ENCODE assay signal across 9 cellular contexts in the genomic region with DNA sequence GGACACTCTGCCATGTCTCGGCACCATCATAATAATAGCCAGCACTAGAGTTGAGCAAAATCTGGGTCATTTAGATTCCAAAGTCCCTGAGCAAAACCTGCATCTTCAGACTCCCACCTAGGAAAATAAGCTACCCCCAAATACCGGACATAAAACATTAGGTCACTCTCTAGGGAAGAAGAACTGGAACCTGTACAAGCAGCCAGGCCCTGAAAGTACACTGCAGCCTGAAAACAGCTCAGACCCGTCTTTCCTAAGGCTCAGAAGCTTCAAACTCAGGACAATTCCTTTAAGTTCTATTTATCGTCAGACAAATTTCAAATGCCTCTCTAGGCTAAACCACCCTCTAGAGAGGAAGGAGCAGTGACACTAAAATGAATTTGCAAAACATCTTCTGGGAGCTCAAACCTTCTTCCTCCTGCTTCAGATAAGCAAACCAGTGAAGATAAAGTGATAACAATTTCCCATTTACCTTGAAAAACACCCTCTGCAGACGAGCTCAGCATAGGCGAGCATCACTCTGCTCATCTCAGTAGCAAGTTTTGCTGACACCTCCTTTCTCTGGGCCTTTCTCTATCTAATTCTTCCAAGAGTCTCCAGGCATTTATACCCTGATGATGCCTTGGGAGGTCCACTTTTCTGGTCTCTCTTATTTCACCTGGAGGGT. TPM values are rescaled to one million over a fixed set of nuclear protein-coding genes. Genes with fewer than 3 reads are reported as not detected.
DNase-seq lines count a peak whose midpoint lies in the region; ATAC-seq and TF ChIP-seq lines count a peak whose summit lies in the region.
"Had no signal": no experiment of that assay in that cellular context is flagged by ENCODE, and none has a peak within 500 bp of the region (broad histone marks: within the 10 kb centered on the region; RNA-seq: fewer than 3 reads in every experiment).

No MANE protein-coding gene starts in this region.

- no peaks in the 10 kb centered on the region for H3K9me3 Mint-ChIP-seq in activated naive CD4-positive, alpha-beta T cell treated with anti-CD3 and anti-CD28 coated beads, Interleukin-2, amount 50 U/mL, for 72 hours
- no peaks in the 10 kb centered on the region for H3K9me3 Mint-ChIP-seq in T-helper 2 cell treated with Interferon-gamma antibody and Interleukin-4, amounts not matched to agents 5 μg/mL and 100 μg/mL, for 36 hours

- peak overlapping the region; percentile 70 for H3K4me3 Mint-ChIP-seq in T-helper 2 cell treated with Interferon-gamma antibody and Interleukin-4, amounts not matched to agents 5 μg/mL and 100 μg/mL, for 36 hours

- H3K9me3 ChIP-seq in upper lobe of left lung (no peaks in the 10 kb centered on the region), HAP-1 (no peaks in the 10 kb centered on the region)
- H3K9me3 ChIP-seq: BLaER1 had no signal

- H3K4me3 ChIP-seq in upper lobe of left lung (no peak overlapping the region), HAP-1 (no peak overlapping the region)
- H3K4me3 ChIP-seq: BLaER1 had no signal

- H3K27ac Mint-ChIP-seq in activated naive CD4-positive, alpha-beta T cell treated with anti-CD3 and anti-CD28 coated beads, Interleukin-2, amount 50 U/mL, for 72 hours, result peak overlapping the region; percentile 10 to 82
- peak overlapping the region; percentile 93 for H3K27ac Mint-ChIP-seq in T-helper 2 cell treated with Interferon-gamma antibody and Interleukin-4, amounts not matched to agents 5 μg/mL and 100 μg/mL, for 36 hours

- ATAC-seq in activated naive CD4-positive, alpha-beta T cell treated with anti-CD3 and anti-CD28 coated beads, Interleukin-2, amount 50 U/mL, for 72 hours, result peak in 1 of 2 donors; percentile 15
- peak in 1 of 2 donors; percentile 14 for ATAC-seq in upper lobe of left lung (ENCODE audit: low FRiP score in 2 of 2)
- ATAC-seq in HG02973 (IDR thresholded peaks at IDR 0.05; ENCODE audit: unreplicated experiment), result no peak

- no peak for DNase-seq in activated naive CD4-positive, alpha-beta T cell treated with anti-CD3 and anti-CD28 coated beads, Interleukin-2, amount 50 U/mL, for 72 hours (ENCODE audit: low spot score in 2 of 2)
- no peak for DNase-seq in activated naive CD4-positive, alpha-beta T cell treated with Interleukin-2 at 50 U/mL for 16 hours
- DNase-seq in T-helper 2 cell treated with Interferon-gamma antibody and Interleukin-4, amounts not matched to agents 5 μg/mL and 100 μg/mL, for 36 hours (ENCODE audit: low spot score), result peak; percentile 56
- DNase-seq in iris pigment epithelial cell (ENCODE audit: low read depth), result peak; percentile 26
- DNase-seq in upper lobe of left lung, result no peak
- no peak for DNase-seq in HAP-1 (ENCODE audit: low spot score in 2 of 2)
- no peak for DNase-seq in 8988T

- peaks cover 87% of the 10 kb centered on the region for H3K4me1 Mint-ChIP-seq in T-helper 2 cell treated with Interferon-gamma antibody and Interleukin-4, amounts not matched to agents 5 μg/mL and 100 μg/mL, for 36 hours (ENCODE audit: low read depth)

- no peaks in the 10 kb centered on the region for H3K27me3 Mint-ChIP-seq in T-helper 2 cell treated with Interferon-gamma antibody and Interleukin-4, amounts not matched to agents 5 μg/mL and 100 μg/mL, for 36 hours (ENCODE audit: low read depth)

- 35 to 56% methylated on average over 6 of the region's 6 CpGs for WGBS in upper lobe of left lung, 2 donors

- TF ChIP-seq POLR2A in upper lobe of left lung (IDR thresholded peaks at IDR 0.05), result no peak

- H3K4me1 ChIP-seq in upper lobe of left lung (peaks cover 30 to 55% (median 50%) of the 10 kb centered on the region in 4 donors), HAP-1 (no peaks in the 10 kb centered on the region)
- H3K4me1 ChIP-seq: BLaER1 had no signal

- H3K27ac ChIP-seq in upper lobe of left lung, result peak overlapping the region; percentile 64 to 89 (median 75)
- H3K27ac ChIP-seq: BLaER1 had no signal

- no peak for TF ChIP-seq CTCF in upper lobe of left lung (IDR thresholded peaks at IDR 0.05)

- no peak for TF ChIP-seq EP300 in upper lobe of left lung (IDR thresholded peaks at IDR 0.05)

- H3K36me3 ChIP-seq in upper lobe of left lung (peaks cover 0 to 3% (median 0%) of the 10 kb centered on the region in 4 donors), HAP-1 (replicated peaks) (no peaks in the 10 kb centered on the region)

- in situ Hi-C loops in HAP-1 (cut with MboI; ENCODE audit: low sequenced_read_pairs), result no loop called here

- H3K27me3 ChIP-seq in upper lobe of left lung, result no peaks in the 10 kb centered on the region
- no peaks in the 10 kb centered on the region for H3K27me3 ChIP-seq in HAP-1 (ENCODE audit: low read depth)
- H3K27me3 ChIP-seq: BLaER1 had no signal

- peaks cover 4 to 36% of the 10 kb centered on the region in 2 donors for H3K36me3 Mint-ChIP-seq in activated naive CD4-positive, alpha-beta T cell treated with anti-CD3 and anti-CD28 coated beads, Interleukin-2, amount 50 U/mL, for 72 hours
- H3K36me3 Mint-ChIP-seq in T-helper 2 cell treated with Interferon-gamma antibody and Interleukin-4, amounts not matched to agents 5 μg/mL and 100 μg/mL, for 36 hours (ENCODE audit: low read depth), result peaks cover 69% of the 10 kb centered on the region

RNA-seq across cellular contexts. Expression of gene ADAM19, which starts 34.0 kb away (rescaled TPM):
- 10 to 100 TPM in 1 of 2 donors, 1 to 10 TPM in 1; 9.5 to 85.9 TPM for total RNA-seq in activated naive CD4-positive, alpha-beta T cell treated with anti-CD3 and anti-CD28 coated beads, Interleukin-2, amount 50 U/mL, for 72 hours
- 10 to 100 TPM in 2 of 6 donors, 1 to 10 TPM in 4; 5.5 to 17.0 (median 7.1) TPM for total RNA-seq in upper lobe of left lung

Comparison
In these comparisons a context has a peak if more than half of its experiments do, and no peak if none do; other contexts are left out.
1. DNase-seq: peak in T-helper 2 cell treated with Interferon-gamma antibody and Interleukin-4, amounts not matched to agents 5 μg/mL and 100 μg/mL, for 36 hours (single experiment) and iris pigment epithelial cell (single experiment); none in activated naive CD4-positive, alpha-beta T cell treated with anti-CD3 and anti-CD28 coated beads, Interleukin-2, amount 50 U/mL, for 72 hours (0 of 2), activated naive CD4-positive, alpha-beta T cell treated with Interleukin-2 at 50 U/mL for 16 hours (single experiment), upper lobe of left lung (0 of 2), HAP-1 (0 of 2) and 8988T (single experiment).